In genomic region chr16:84699712-84700517, GRCh38 we compare ENCODE assay signal across 1 cellular context.
TF ChIP-seq lines count a peak whose summit lies in the region.

Gene USP10, plus strand, starts transcription at chr16:84700000. Its CDS starts 91 bp downstream, at chr16:84700091.

TF ChIP-seq in H1, 55 proteins besides CTCF, POLR2A, EP300 and RAD21 (continued from another document):
- TF ChIP-seq ZNF274 (IDR thresholded peaks at IDR 0.05; ENCODE audit: borderline replicate concordance, extremely low read depth, low read length) (no peak), RBBP5 (IDR thresholded peaks at IDR 0.05; ENCODE audit: borderline replicate concordance, low read depth, low read length) (peak; percentile 47; the same call in 1 of the 2 replicates), MAX (IDR thresholded peaks at IDR 0.05) (peak; percentile 42; the same call in 1 of the 2 replicates), NRF1 (IDR thresholded peaks at IDR 0.05; ENCODE audit: low read depth, low read length) (peak; percentile 78), RFX5 (IDR thresholded peaks at IDR 0.05; ENCODE audit: borderline replicate concordance, low read depth, low read length) (no peak), SRF (IDR thresholded peaks at IDR 0.05; ENCODE audit: low read depth, low read length) (no peak), TAF7 (optimal IDR thresholded peaks at IDR 0.05; ENCODE audit: borderline replicate concordance, low read depth, low read length) (peak; percentile 76), POLR2AphosphoS5 (IDR thresholded peaks at IDR 0.05; ENCODE audit: low read depth, low read length) (peak; percentile 77; the same call in 1 of the 2 replicates), SP2 (IDR thresholded peaks at IDR 0.05; ENCODE audit: low read length) (no peak), SP4 (IDR thresholded peaks at IDR 0.05; ENCODE audit: low read length) (no peak), SIRT6 (IDR thresholded peaks at IDR 0.05; ENCODE audit: low read length) (no peak), YY1 (IDR thresholded peaks at IDR 0.05; ENCODE audit: low read depth, low read length) (peak; percentile 92), FOSL1 (IDR thresholded peaks at IDR 0.05; ENCODE audit: insufficient read depth, low read depth, low read length) (no peak), BCL11A (IDR thresholded peaks at IDR 0.05; ENCODE audit: low read depth in 2 of 2, low read length in 2 of 2) (no peak), NANOG (IDR thresholded peaks at IDR 0.05; ENCODE audit: insufficient read depth, low read depth, low read length, poor library complexity, severe bottlenecking) (no peak), SUZ12 (IDR thresholded peaks at IDR 0.05; ENCODE audit: low read length) (no peak), USF2 (IDR thresholded peaks at IDR 0.05; ENCODE audit: low read length) (no peak), RXRA (IDR thresholded peaks at IDR 0.05; ENCODE audit: insufficient read depth, low read depth, low read length) (no peak), POU5F1 (IDR thresholded peaks at IDR 0.05; ENCODE audit: low read depth, low read length) (no peak), TAF1 (IDR thresholded peaks at IDR 0.05; ENCODE audit: low read depth, low read length) (peak; percentile 88), HDAC6 (IDR thresholded peaks at IDR 0.05; ENCODE audit: low read depth, low read length) (no peak), SIN3A (conservative IDR thresholded peaks at IDR 0.05 in 1 of 2, IDR thresholded peaks at IDR 0.05 in 1 of 2; ENCODE audit: low read depth in 1 of 2, low read length in 2 of 2) (peak in 1 of 2 experiments; percentile 79; a peak in 2 of 4 replicates), CREB1 (IDR thresholded peaks at IDR 0.05) (0 out of 2 replicates have a peak, but pooled peaks have one; percentile 4), ASH2L (IDR thresholded peaks at IDR 0.05; ENCODE audit: low read length) (no peak), TEAD4 (IDR thresholded peaks at IDR 0.05; ENCODE audit: low read depth, low read length) (no peak), KDM4A (IDR thresholded peaks at IDR 0.05; ENCODE audit: low read depth, low read length, severe bottlenecking) (peak; percentile 58), TCF12 (IDR thresholded peaks at IDR 0.05; ENCODE audit: low read depth, low read length) (no peak), BACH1 (IDR thresholded peaks at IDR 0.05; ENCODE audit: low read length) (no peak), EGR1 (IDR thresholded peaks at IDR 0.05; ENCODE audit: borderline replicate concordance, low read depth, low read length) (no peak), TBP (IDR thresholded peaks at IDR 0.05; ENCODE audit: low read depth, low read length) (0 out of 2 replicates have a peak, but pooled peaks have one; percentile 21)
